12 cellular contexts compared by ENCODE assay signal in genomic region chr14:99242238-99242637, GRCh38. TPM values are rescaled to one million over a fixed set of nuclear protein-coding genes. Genes with fewer than 3 reads are reported as not detected.
DNase-seq lines count a peak whose midpoint lies in the region; ATAC-seq, FAIRE-seq and TF ChIP-seq lines count a peak whose summit lies in the region.
"Had no signal": no experiment of that assay in that cellular context is flagged by ENCODE, and none has a peak within 500 bp of the region (broad histone marks: within the 10 kb centered on the region; RNA-seq: fewer than 3 reads in every experiment).

No MANE protein-coding gene starts in this region.

- no peaks in the 10 kb centered on the region for H3K9me3 Mint-ChIP-seq in CD8-positive, alpha-beta T cell

- peak overlapping the region; percentile 79 for H3K27ac ChIP-seq in CD8-positive, alpha-beta T cell (ENCODE audit: low read depth, low read length)
- H3K27ac ChIP-seq in SK-N-MC (peak overlapping the region; percentile 88), dorsolateral prefrontal cortex (peak overlapping the region in 32 of 59 donors; percentile 7 to 73 (median 46)), small intestine (ENCODE audit: low read depth in 1 of 2, low read length in 1 of 2) (peak overlapping the region; percentile 44 to 73), gastrocnemius medialis (no peak overlapping the region)

- no peak for ATAC-seq in CD8-positive, alpha-beta T cell
- ATAC-seq in gastrocnemius medialis (no peak), HG03097 (IDR thresholded peaks at IDR 0.05; ENCODE audit: low FRiP score, unreplicated experiment) (no peak), HG02571 (IDR thresholded peaks at IDR 0.05; ENCODE audit: unreplicated experiment) (no peak)

- H3K36me3 Mint-ChIP-seq in CD8-positive, alpha-beta T cell, result peaks cover 66% of the 10 kb centered on the region

- H3K4me1 ChIP-seq in CD8-positive, alpha-beta T cell (ENCODE audit: insufficient read depth, low read length), result peaks cover 85% of the 10 kb centered on the region
- H3K4me1 ChIP-seq in small intestine (ENCODE audit: control insufficient read depth in 2 of 2, insufficient read depth in 1 of 2, low read depth in 1 of 2, low read length in 1 of 2), result no peaks in the 10 kb centered on the region
- H3K4me1 ChIP-seq in gastrocnemius medialis, result no peaks in the 10 kb centered on the region

- H3K9ac ChIP-seq in SK-N-MC (ENCODE audit: insufficient read length), result no peak overlapping the region

- H3K4me1 Mint-ChIP-seq in CD8-positive, alpha-beta T cell (ENCODE audit: low read depth), result peaks cover 88% of the 10 kb centered on the region

- peak overlapping the region; percentile 38 for H3K4me3 ChIP-seq in CD8-positive, alpha-beta T cell (ENCODE audit: low read depth, low read length)
- H3K4me3 ChIP-seq in SK-N-MC, result no peak overlapping the region; the same call in 1 of the 2 replicates
- no peak overlapping the region for H3K4me3 ChIP-seq in dorsolateral prefrontal cortex
- H3K4me3 ChIP-seq in small intestine (ENCODE audit: low read depth in 1 of 2, low read length in 2 of 2), result no peak overlapping the region
- no peak overlapping the region for H3K4me3 ChIP-seq in gastrocnemius medialis

- no peak for FAIRE-seq in small intestine (lab: Jason Lieb, UNC)
- FAIRE-seq: endometrium, TTC549, urothelium cell line had no signal

- intact Hi-C loops in CD8-positive, alpha-beta T cell (cut with DNase I, micrococcal nuclease), result no loop called here
- intact Hi-C loops in dorsolateral prefrontal cortex (cut with DNase I), result no loop called here
- intact Hi-C loops in gastrocnemius medialis (cut with DNase I; ENCODE audit: low total_unique reads), result no loop called here

- H3K36me3 ChIP-seq in CD8-positive, alpha-beta T cell (ENCODE audit: insufficient read depth, low read length), result peaks cover 29% of the 10 kb centered on the region
- peaks cover 100% of the 10 kb centered on the region for H3K36me3 ChIP-seq in SK-N-MC (ENCODE audit: insufficient read depth, low read length)
- H3K36me3 ChIP-seq in small intestine (ENCODE audit: control insufficient read depth in 2 of 2, insufficient read depth in 2 of 2, low read length in 2 of 2), result no peaks in the 10 kb centered on the region
- H3K36me3 ChIP-seq in gastrocnemius medialis, result no peaks in the 10 kb centered on the region

- peak overlapping the region; percentile 85 for H3K4me3 Mint-ChIP-seq in CD8-positive, alpha-beta T cell

- WGBS in small intestine, 3 donors, result 70 to 87% (median 77%) methylated on average over 11 of the region's 11 CpGs

- H3K9me3 ChIP-seq in CD8-positive, alpha-beta T cell (ENCODE audit: low read length), result no peaks in the 10 kb centered on the region
- H3K9me3 ChIP-seq in SK-N-MC (ENCODE audit: low read depth, low read length) (no peaks in the 10 kb centered on the region), small intestine (ENCODE audit: control insufficient read depth, low read depth) (no peaks in the 10 kb centered on the region), gastrocnemius medialis (no peaks in the 10 kb centered on the region)

- no peaks in the 10 kb centered on the region for H3K27me3 ChIP-seq in CD8-positive, alpha-beta T cell (ENCODE audit: insufficient read depth, low read length)
- H3K27me3 ChIP-seq in dorsolateral prefrontal cortex (peaks cover 0 to 70% (median 32%) of the 10 kb centered on the region in 45 donors), small intestine (ENCODE audit: control insufficient read depth in 2 of 2, insufficient read depth in 2 of 2, low read length in 2 of 2) (peaks cover 0 to 3% of the 10 kb centered on the region in 2 donors), gastrocnemius medialis (peaks cover 27 to 55% (median 38%) of the 10 kb centered on the region in 3 donors)

- TF ChIP-seq CTCF in CD8-positive, alpha-beta T cell (IDR thresholded peaks at IDR 0.05), result no peak
- no peak for TF ChIP-seq CTCF in dorsolateral prefrontal cortex (IDR thresholded peaks at IDR 0.05 in 54 of 56, conservative IDR thresholded peaks at IDR 0.05 in 2 of 56; ENCODE audit: low read depth in 1 of 56, partially characterized antibody in 56 of 56)
- no peak for TF ChIP-seq CTCF in gastrocnemius medialis (IDR thresholded peaks at IDR 0.05 in 4 of 5, conservative IDR thresholded peaks at IDR 0.05 in 1 of 5)

- peak overlapping the region; percentile 99 for H3K27ac Mint-ChIP-seq in CD8-positive, alpha-beta T cell

- CTCF ChIA-PET in CD8-positive, alpha-beta T cell (lab: Charles Lee), result interaction anchor here (0.6 to 21.1 kb wide), 12 partner anchors 10 to 1069 kb away, joined by 3 to 284 read pairs (median 4); no protein-coding TSS in a partner anchor

- DNase-seq in CD8-positive, alpha-beta T cell, result peak in 1 of 7 experiments; percentile 11
- DNase-seq in SK-N-MC (ENCODE audit: low read depth, low spot score), result no peak
- no peak for DNase-seq in dorsolateral prefrontal cortex
- no peak for DNase-seq in small intestine
- no peak for DNase-seq in gastrocnemius medialis
- DNase-seq: glutamatergic neuron, SIG-M5 had no signal

- TF ChIP-seq POLR2A in gastrocnemius medialis (IDR thresholded peaks at IDR 0.05), result no peak

- in situ Hi-C loops in gastrocnemius medialis (cut with MboI; ENCODE audit: low sequenced_read_pairs in 4 of 4), result no loop called here

- POLR2A ChIA-PET in CD8-positive, alpha-beta T cell (lab: Charles Lee), result interaction anchor here (0.9 to 63.2 kb wide), 5 partner anchors 4 to 1266 kb away, joined by 3 to 2179 read pairs (median 6); partner anchors contain the start of gene BCL11B

- no peaks in the 10 kb centered on the region for H3K27me3 Mint-ChIP-seq in CD8-positive, alpha-beta T cell (ENCODE audit: low read depth)

RNA-seq across cellular contexts. Expression of gene BCL11B, which starts 29.8 kb away (rescaled TPM):
- 100 to 1,000 TPM; 273 to 284 TPM for total RNA-seq in CD8-positive, alpha-beta T cell
- total RNA-seq in dorsolateral prefrontal cortex, result 10 to 100 TPM in 75 of 120 experiments, 1 to 10 TPM in 45; 3.3 to 16.0 (median 10.5) TPM
- 1 to 10 TPM in 1 of 3 donors, under 1 TPM in 2; 0.45 to 2.4 (median 0.54) TPM for polyA plus RNA-seq in small intestine
- under 1 TPM in 3 of 4 donors, not detected in 1; 0.05 to 0.62 (median 0.18) TPM for total RNA-seq in gastrocnemius medialis

Comparison
In these comparisons a context has a peak if more than half of its experiments do, and no peak if none do; other contexts are left out.
1. H3K27ac ChIP-seq: peak in CD8-positive, alpha-beta T cell (single experiment), SK-N-MC (single experiment), dorsolateral prefrontal cortex (32 of 59) and small intestine (2 of 2); none in gastrocnemius medialis (0 of 4).
2. RNA of gene BCL11B, which starts 29.8 kb away (total RNA-seq): 273 to 284 TPM in CD8-positive, alpha-beta T cell; 3.3 to 16.0 TPM in dorsolateral prefrontal cortex and 0.05 to 0.62 TPM in gastrocnemius medialis; every median in the first group is over 10 times any median in the second.